12 cellular contexts compared by ENCODE assay signal in genomic region chr16:31537362-31537921, GRCh38. TPM values are rescaled to one million over a fixed set of nuclear protein-coding genes. Genes with fewer than 3 reads are reported as not detected.
DNase-seq lines count a peak whose midpoint lies in the region; ATAC-seq and TF ChIP-seq lines count a peak whose summit lies in the region.
"Had no signal": no experiment of that assay in that cellular context is flagged by ENCODE, and none has a peak within 500 bp of the region (broad histone marks: within the 10 kb centered on the region; RNA-seq: fewer than 3 reads in every experiment).

No MANE protein-coding gene starts in this region.

- peaks cover 21% of the 10 kb centered on the region for H3K27me3 ChIP-seq in mucosa of stomach (ENCODE audit: control insufficient read depth, insufficient read depth, low read length)
- peaks cover 20 to 26% of the 10 kb centered on the region in 2 donors for H3K27me3 ChIP-seq in stomach smooth muscle (ENCODE audit: control insufficient read depth in 1 of 2, insufficient read depth in 2 of 2, low read length in 2 of 2)

- H3K9ac ChIP-seq in mucosa of stomach (ENCODE audit: low read length) (peak overlapping the region; percentile 34), stomach smooth muscle (ENCODE audit: low read length in 2 of 2) (no peak overlapping the region)

- DNase-seq in NCI-H1092 treated with DMSO at 0.1 percent for 48 hours (lab: John Stamatoyannopoulos, UW) (peak; percentile 3), NCI-H1092 (lab: John Stamatoyannopoulos, UW) (no peak), epithelial cell of proximal tubule (ENCODE audit: low read depth) (no peak), GM10248 (ENCODE audit: extremely low spot score) (no peak), NCI-H187 (lab: John Stamatoyannopoulos, UW) (no peak)
- DNase-seq: activated CD8-positive, alpha-beta memory T cell treated with anti-CD3 and anti-CD28 coated beads for 24 hours; effector CD8-positive, alpha-beta T cell; NCI-H1105 treated with DMSO at 0.1 percent for 48 hours; RPMI8226 had no signal

- TF ChIP-seq CTCF in epithelial cell of proximal tubule (conservative IDR thresholded peaks at IDR 0.05; ENCODE audit: low read depth, low read length) = no peak
- no peak for TF ChIP-seq CTCF in GM10248 (IDR thresholded peaks at IDR 0.05; ENCODE audit: control extremely low read depth, extremely low read depth, low read depth, missing control alignments)

- H3K4me1 ChIP-seq in mucosa of stomach (ENCODE audit: control insufficient read depth, insufficient read depth, low read length) = no peaks in the 10 kb centered on the region
- no peaks in the 10 kb centered on the region for H3K4me1 ChIP-seq in stomach smooth muscle (ENCODE audit: control insufficient read depth, insufficient read depth, low read length)

- peak overlapping the region; percentile 43 for H3K4me3 ChIP-seq in epithelial cell of proximal tubule (ENCODE audit: low read depth, low read length)
- H3K4me3 ChIP-seq in mucosa of stomach (ENCODE audit: low read length) = no peak overlapping the region
- H3K4me3 ChIP-seq in stomach smooth muscle (ENCODE audit: low read length in 2 of 2) = peak overlapping the region; percentile 15 to 40

- CTCF ChIA-PET in GM10248 (lab: Yijun Ruan, JAX) = no interaction called here

- H3K27ac ChIP-seq in stomach smooth muscle (ENCODE audit: low read length) = no peak overlapping the region

- POLR2A ChIA-PET in GM10248 (lab: Yijun Ruan, JAX) = no interaction called here

- H3K36me3 ChIP-seq in mucosa of stomach (ENCODE audit: control insufficient read depth, insufficient read depth, low read length) (no peaks in the 10 kb centered on the region), stomach smooth muscle (ENCODE audit: control insufficient read depth in 2 of 2, insufficient read depth in 2 of 2, low read length in 2 of 2) (no peaks in the 10 kb centered on the region)

- ATAC-seq in GM21723 (IDR thresholded peaks at IDR 0.05; ENCODE audit: unreplicated experiment) = no peak

- H3K9me3 ChIP-seq in mucosa of stomach (ENCODE audit: control insufficient read depth, low read length) (no peaks in the 10 kb centered on the region), stomach smooth muscle (ENCODE audit: control insufficient read depth in 2 of 2, low read length in 2 of 2) (no peaks in the 10 kb centered on the region)

RNA-seq across cellular contexts. Expression of gene AHSP, which starts 9.7 kb away (rescaled TPM):
- total RNA-seq in epithelial cell of proximal tubule = not detected in 2 replicates

RNA-seq across cellular contexts. Expression of gene RUSF1, which starts 29.3 kb away (rescaled TPM):
- 31.4 and 42.8 TPM in 2 replicates for total RNA-seq in epithelial cell of proximal tubule

RNA-seq across cellular contexts. Expression of gene SLC5A2, which starts 54.5 kb away (rescaled TPM):
- 0.07 TPM in 1 of 2 replicates, not detected in the other for total RNA-seq in epithelial cell of proximal tubule
